8 cellular contexts compared by ENCODE assay signal in genomic region chr12:123120452-123121166, GRCh38. TPM values are rescaled to one million over a fixed set of nuclear protein-coding genes. Genes with fewer than 3 reads are reported as not detected.
DNase-seq lines count a peak whose midpoint lies in the region; ATAC-seq and TF ChIP-seq lines count a peak whose summit lies in the region.

No MANE protein-coding gene starts in this region.

- H3K27ac ChIP-seq in angular gyrus (ENCODE audit: low read depth, low read length) = peak overlapping the region; percentile 29
- H3K27ac ChIP-seq in transverse colon = peak overlapping the region; percentile 53 to 65 (median 56)

- peaks cover 13 to 34% (median 21%) of the 10 kb centered on the region in 4 donors for H3K4me1 ChIP-seq in transverse colon

- no peaks in the 10 kb centered on the region for H3K36me3 ChIP-seq in transverse colon

- CTCF ChIA-PET in activated naive CD4-positive, alpha-beta T cell treated with anti-CD3 and anti-CD28 coated beads, Interleukin-2, amount 10 ng/mL, durations not matched to agents 7 days and 5 days (lab: Charles Lee) = interaction anchor here (1.0 to 4.1 kb wide), 4 partner anchors 11 to 77 kb away, joined by 3 to 16 read pairs (median 7); no protein-coding TSS in a partner anchor
- CTCF ChIA-PET in WTC11 (lab: Charles Lee) = interaction anchor here (1.3 kb wide), 1 partner anchor 117 kb away, joined by 4 read pairs; no protein-coding TSS in a partner anchor

- peaks cover 74% of the 10 kb centered on the region for H3K4me1 Mint-ChIP-seq in activated naive CD4-positive, alpha-beta T cell treated with anti-CD3 and anti-CD28 coated beads, Interleukin-2, amount 10 ng/mL, durations not matched to agents 7 days and 5 days
- 0 out of 2 replicates have a peak, but pooled peaks cover 5% of the 10 kb centered on the region for H3K4me1 Mint-ChIP-seq in WTC11

- no peaks in the 10 kb centered on the region for H3K9me3 ChIP-seq in transverse colon

- peaks cover 17% of the 10 kb centered on the region for H3K36me3 Mint-ChIP-seq in activated naive CD4-positive, alpha-beta T cell treated with anti-CD3 and anti-CD28 coated beads, Interleukin-2, amount 10 ng/mL, durations not matched to agents 7 days and 5 days
- H3K36me3 Mint-ChIP-seq in WTC11 = no peaks in the 10 kb centered on the region

- TF ChIP-seq EP300 in transverse colon (IDR thresholded peaks at IDR 0.05; ENCODE audit: low read depth) = no peak

- H3K4me3 ChIP-seq in transverse colon = no peak overlapping the region

- H3K27ac Mint-ChIP-seq in activated naive CD4-positive, alpha-beta T cell treated with anti-CD3 and anti-CD28 coated beads, Interleukin-2, amount 10 ng/mL, durations not matched to agents 7 days and 5 days = peak overlapping the region; percentile 100
- H3K27ac Mint-ChIP-seq in WTC11 = no peak overlapping the region

- no peaks in the 10 kb centered on the region for H3K27me3 ChIP-seq in transverse colon

- TF ChIP-seq CTCF in transverse colon (IDR thresholded peaks at IDR 0.05) (no peak), WTC11 (IDR thresholded peaks at IDR 0.05) (no peak)

- in situ Hi-C loops in transverse colon (cut with MboI; ENCODE audit: low pct_ligation_motif_present in 1 of 4, low pct_unique_long_range_greater_than_20kb in 1 of 4, low sequenced_read_pairs in 3 of 4) = no loop called here

- peak; percentile 68 for DNase-seq in activated naive CD4-positive, alpha-beta T cell treated with anti-CD3 and anti-CD28 coated beads, Interleukin-2, amount 10 ng/mL, durations not matched to agents 7 days and 5 days
- DNase-seq in activated naive CD4-positive, alpha-beta T cell treated with anti-CD3 and anti-CD28 coated beads, Interleukin-2, amount 50 U/mL, for 16 hours = no peak
- DNase-seq in NCI-H2029 (lab: John Stamatoyannopoulos, UW) = peak; percentile 78
- DNase-seq in transverse colon = no peak
- no peak for DNase-seq in WTC11 (ENCODE audit: low spot score)
- no peak for DNase-seq in Ammon's horn (ENCODE audit: low spot score)

- H3K4me3 Mint-ChIP-seq in activated naive CD4-positive, alpha-beta T cell treated with anti-CD3 and anti-CD28 coated beads, Interleukin-2, amount 10 ng/mL, durations not matched to agents 7 days and 5 days = peak overlapping the region; percentile 55
- no peak overlapping the region for H3K4me3 Mint-ChIP-seq in WTC11

- intact Hi-C loops in transverse colon (cut with DNase I; ENCODE audit: low total_unique reads) = no loop called here

- 63% methylated on average over 3 of the region's 3 CpGs; no CpG with 5 or more reads in 1 of the 2 donors for WGBS in transverse colon (ENCODE audit: low coverage in 1 of 2), 2 donors

- no peaks in the 10 kb centered on the region for H3K9me3 Mint-ChIP-seq in activated naive CD4-positive, alpha-beta T cell treated with anti-CD3 and anti-CD28 coated beads, Interleukin-2, amount 10 ng/mL, durations not matched to agents 7 days and 5 days
- H3K9me3 Mint-ChIP-seq in WTC11 = no peaks in the 10 kb centered on the region

- no peak for TF ChIP-seq POLR2A in transverse colon (IDR thresholded peaks at IDR 0.05)

- H3K27me3 Mint-ChIP-seq in activated naive CD4-positive, alpha-beta T cell treated with anti-CD3 and anti-CD28 coated beads, Interleukin-2, amount 10 ng/mL, durations not matched to agents 7 days and 5 days = no peaks in the 10 kb centered on the region
- no peaks in the 10 kb centered on the region for H3K27me3 Mint-ChIP-seq in WTC11 (ENCODE audit: low read depth)

- no peak for ATAC-seq in WTC11
- ATAC-seq in GM19455 (IDR thresholded peaks at IDR 0.05; ENCODE audit: unreplicated experiment) = no peak

- POLR2A ChIA-PET in WTC11 (lab: Charles Lee) = interaction anchor here (0.8 to 1.2 kb wide), 2 partner anchors 18 to 37 kb away, joined by 3 read pairs; no protein-coding TSS in a partner anchor

TF ChIP-seq in WTC11, 78 proteins besides CTCF, POLR2A, EP300 and RAD21:
- TF ChIP-seq ZNF532 (CRISPR knock-in tag; IDR thresholded peaks at IDR 0.05; ENCODE audit: borderline replicate concordance) (no peak), GABPB1 (CRISPR knock-in tag; IDR thresholded peaks at IDR 0.05) (no peak), ZMAT4 (CRISPR knock-in tag; IDR thresholded peaks at IDR 0.05) (no peak), ZNF423 (CRISPR knock-in tag; IDR thresholded peaks at IDR 0.05) (no peak), MXD4 (CRISPR knock-in tag; IDR thresholded peaks at IDR 0.05; ENCODE audit: borderline replicate concordance) (no peak), ZNF396 (CRISPR knock-in tag; IDR thresholded peaks at IDR 0.05; ENCODE audit: borderline replicate concordance) (no peak)

RNA-seq across cellular contexts. Expression of gene PITPNM2, which starts 30.3 kb away (rescaled TPM):
- 10 to 100 TPM; 10.5 to 19.8 (median 14.3) TPM for total RNA-seq in transverse colon
- 4.8 to 8.2 TPM (median 7.4 TPM) in 3 replicates for total RNA-seq in WTC11 (2021)

Comparison
In these comparisons a context has a peak if more than half of its experiments do, and no peak if none do; other contexts are left out.
1. DNase-seq: peak in activated naive CD4-positive, alpha-beta T cell treated with anti-CD3 and anti-CD28 coated beads, Interleukin-2, amount 10 ng/mL, durations not matched to agents 7 days and 5 days (single experiment) and NCI-H2029 (single experiment); none in activated naive CD4-positive, alpha-beta T cell treated with anti-CD3 and anti-CD28 coated beads, Interleukin-2, amount 50 U/mL, for 16 hours (single experiment), transverse colon (single experiment), WTC11 (single experiment) and Ammon's horn (single experiment).